21 cellular contexts compared by ENCODE assay signal in the genomic region with DNA sequence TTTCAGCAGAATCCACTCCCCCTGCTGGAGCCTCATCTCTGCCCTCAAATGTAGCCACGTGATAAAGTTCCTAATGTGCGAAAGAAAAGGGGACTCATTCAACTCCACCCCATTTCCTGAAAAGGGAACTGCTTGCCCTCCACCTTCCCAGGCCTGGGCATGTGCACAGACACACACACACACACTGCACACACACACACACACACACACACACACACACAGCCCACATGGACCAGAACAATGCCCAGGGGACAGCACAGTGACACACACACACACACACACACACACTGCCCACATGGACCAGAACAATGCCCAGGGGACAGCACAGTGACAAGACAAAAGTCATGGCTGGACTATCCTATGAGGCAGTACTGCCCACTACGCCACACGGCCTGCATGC.
"Had no signal": no experiment of that assay in that cellular context is flagged by ENCODE, and none has a peak within 500 bp of the region (broad histone marks: within the 10 kb centered on the region; RNA-seq: fewer than 3 reads in every experiment).

No MANE protein-coding gene starts in this region.

- ATAC-seq: activated CD4-positive, alpha-beta T cell treated with anti-CD3 and anti-CD28 coated beads for 36 hours; esophagus mucosa; natural killer cell treated with Interleukin-12 subunit alpha and Interleukin-12 subunit beta and Interleukin-15 and Interleukin-18, amount 100 ng/mL, for 72 hours; pancreas; psoas muscle had no signal

- DNase-seq: activated B cell treated with CpG ODN at 0.5 μM for 24 hours; activated CD4-positive, alpha-beta T cell treated with anti-CD3 and anti-CD28 coated beads for 36 hours; activated CD4-positive, alpha-beta T cell treated with anti-CD3 and anti-CD28 coated beads, Interleukin-2, amount 50 U/mL, for 48 hours; activated effector memory CD4-positive, alpha-beta T cell treated with anti-CD3 and anti-CD28 coated beads, Interleukin-2, amount 50 U/mL, for 16 hours; activated T-cell treated with anti-CD3 and anti-CD28 coated beads for 4 hours; aorta; central memory CD4-positive, alpha-beta T cell; effector memory CD4-positive, alpha-beta T cell; foreskin melanocyte; kidney; pancreas; psoas muscle; stimulated activated CD4-positive, alpha-beta T cell treated with anti-CD3 and anti-CD28 coated beads, Interleukin-12 subunit alpha, Interleukin-12 subunit beta, amount 100 ng/mL, for 4 hours; T-helper 1 cell; T-helper 9 cell had no signal

- H3K9me3 Mint-ChIP-seq: activated B cell treated with CpG ODN at 0.5 μM for 24 hours; activated naive CD4-positive, alpha-beta T cell treated with anti-CD3 and anti-CD28 coated beads, Interleukin-2, amount 50 U/mL, for 24 hours; brain; natural killer cell treated with Interleukin-12 subunit alpha and Interleukin-12 subunit beta and Interleukin-15 and Interleukin-18, amount 100 ng/mL, for 72 hours had no signal

- H3K27me3 Mint-ChIP-seq: activated B cell treated with CpG ODN at 0.5 μM for 24 hours; activated CD4-positive, alpha-beta T cell treated with anti-CD3 and anti-CD28 coated beads for 36 hours; activated naive CD4-positive, alpha-beta T cell treated with anti-CD3 and anti-CD28 coated beads, Interleukin-2, amount 50 U/mL, for 24 hours; natural killer cell treated with Interleukin-12 subunit alpha and Interleukin-12 subunit beta and Interleukin-15 and Interleukin-18, amount 100 ng/mL, for 72 hours had no signal

- H3K27ac ChIP-seq: neutrophil, pancreas, psoas muscle, right atrium auricular region had no signal

- H3K27me3 ChIP-seq: neutrophil, pancreas, right atrium auricular region had no signal

- H3K4me3 Mint-ChIP-seq: activated B cell treated with CpG ODN at 0.5 μM for 24 hours; activated CD4-positive, alpha-beta T cell treated with anti-CD3 and anti-CD28 coated beads for 36 hours; activated naive CD4-positive, alpha-beta T cell treated with anti-CD3 and anti-CD28 coated beads, Interleukin-2, amount 50 U/mL, for 24 hours; brain; natural killer cell treated with Interleukin-12 subunit alpha and Interleukin-12 subunit beta and Interleukin-15 and Interleukin-18, amount 100 ng/mL, for 72 hours had no signal

- H3K4me1 Mint-ChIP-seq: activated B cell treated with CpG ODN at 0.5 μM for 24 hours; activated CD4-positive, alpha-beta T cell treated with anti-CD3 and anti-CD28 coated beads for 36 hours; activated naive CD4-positive, alpha-beta T cell treated with anti-CD3 and anti-CD28 coated beads, Interleukin-2, amount 50 U/mL, for 24 hours; brain had no signal

- H3K9me3 ChIP-seq: neutrophil, pancreas, psoas muscle, right atrium auricular region had no signal

- H3K4me3 ChIP-seq: pancreas, psoas muscle, right atrium auricular region had no signal

- H3K4me1 ChIP-seq: pancreas, psoas muscle, right atrium auricular region had no signal

- H3K27ac Mint-ChIP-seq: activated B cell treated with CpG ODN at 0.5 μM for 24 hours; activated CD4-positive, alpha-beta T cell treated with anti-CD3 and anti-CD28 coated beads for 36 hours; activated naive CD4-positive, alpha-beta T cell treated with anti-CD3 and anti-CD28 coated beads, Interleukin-2, amount 50 U/mL, for 24 hours; brain; natural killer cell treated with Interleukin-12 subunit alpha and Interleukin-12 subunit beta and Interleukin-15 and Interleukin-18, amount 100 ng/mL, for 72 hours had no signal
